ENCODE assay signal across 22 cellular contexts in the genomic region with DNA sequence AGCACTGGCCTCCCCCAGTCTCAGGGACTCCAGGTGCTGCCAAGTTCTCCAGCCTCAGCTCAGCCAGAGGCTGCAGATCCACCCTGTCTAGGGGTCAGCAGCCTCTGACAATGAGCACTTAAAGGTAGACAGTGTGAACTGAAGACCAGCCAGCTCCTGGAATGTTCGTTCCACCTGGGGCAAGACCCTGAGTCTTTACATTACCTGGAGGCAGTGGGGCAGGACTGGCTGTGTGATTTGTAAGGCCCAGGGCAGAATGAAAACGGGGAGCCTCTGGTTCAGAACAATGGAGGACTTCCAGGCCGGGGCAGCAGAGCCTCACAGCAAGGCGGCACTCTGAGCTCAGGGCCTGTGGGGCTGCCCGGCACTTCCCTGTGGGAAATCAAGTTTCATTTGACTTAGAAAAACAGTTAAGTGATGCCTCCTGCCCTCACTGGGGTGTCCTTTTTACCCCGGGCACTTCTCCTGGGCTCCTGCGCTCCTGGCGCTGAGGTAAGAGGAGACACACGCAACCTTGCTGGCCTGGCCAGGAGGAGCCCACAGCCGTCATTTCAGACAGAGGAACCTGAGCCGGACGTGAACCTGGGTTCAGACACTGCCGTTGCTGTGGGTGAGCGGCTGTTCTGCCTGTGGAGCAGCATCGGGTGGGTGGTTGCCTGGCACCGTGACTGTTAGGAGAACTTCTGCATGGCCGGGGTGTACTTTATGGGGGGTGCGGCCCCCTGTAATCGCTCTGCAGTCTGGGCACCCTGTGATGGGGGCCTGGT.
"Had no signal": no experiment of that assay in that cellular context is flagged by ENCODE, and none has a peak within 500 bp of the region (broad histone marks: within the 10 kb centered on the region; RNA-seq: fewer than 3 reads in every experiment).

No MANE protein-coding gene starts in this region.

- H3K9me3 Mint-ChIP-seq: activated T-helper 17 cell treated with anti-CD3 and anti-CD28 coated beads, Interleukin-2, amount 50 U/mL, for 72 hours; nephron; T-helper 2 cell treated with Interferon-gamma antibody and Interleukin-4, amounts not matched to agents 5 μg/mL and 100 μg/mL, for 36 hours had no signal

- H3K27me3 ChIP-seq: brain microvascular endothelial cell, esophagus squamous epithelium, tibial nerve, vagina had no signal

- H3K9ac ChIP-seq: SK-N-SH had no signal

- H3K9me3 ChIP-seq: esophagus squamous epithelium, SK-N-SH, tibial nerve, vagina had no signal

- H3K4me1 ChIP-seq: vagina had no signal

- ATAC-seq: activated T-helper 17 cell treated with anti-CD3 and anti-CD28 coated beads, Interleukin-2, amount 50 U/mL, for 72 hours; left lobe of liver had no signal

- FAIRE-seq: endothelial cell of umbilical vein, TTC549 had no signal

- H3K4me2 ChIP-seq: SK-N-SH had no signal

- H3K36me3 ChIP-seq: brain microvascular endothelial cell, esophagus squamous epithelium, tibial nerve, vagina had no signal

- H3K4me3 Mint-ChIP-seq: activated T-helper 17 cell treated with anti-CD3 and anti-CD28 coated beads, Interleukin-2, amount 50 U/mL, for 72 hours; nephron; T-helper 2 cell treated with Interferon-gamma antibody and Interleukin-4, amounts not matched to agents 5 μg/mL and 100 μg/mL, for 36 hours had no signal

- H3K27ac Mint-ChIP-seq: activated T-helper 17 cell treated with anti-CD3 and anti-CD28 coated beads, Interleukin-2, amount 50 U/mL, for 72 hours; nephron; T-helper 2 cell treated with Interferon-gamma antibody and Interleukin-4, amounts not matched to agents 5 μg/mL and 100 μg/mL, for 36 hours had no signal

- H3K27me3 Mint-ChIP-seq: activated T-helper 17 cell treated with anti-CD3 and anti-CD28 coated beads, Interleukin-2, amount 50 U/mL, for 72 hours had no signal

- H3K4me1 Mint-ChIP-seq: activated T-helper 17 cell treated with anti-CD3 and anti-CD28 coated beads, Interleukin-2, amount 50 U/mL, for 72 hours had no signal

- H3K27ac ChIP-seq: brain microvascular endothelial cell, coronary artery, tibial nerve, vagina had no signal

- H3K4me3 ChIP-seq: coronary artery, esophagus squamous epithelium, tibial nerve, vagina had no signal

- DNase-seq: activated CD4-positive, alpha-beta T cell treated with anti-CD3 and anti-CD28 coated beads, Interleukin-2, amount 50 U/mL, for 4 hours; activated naive CD4-positive, alpha-beta T cell; activated T-cell treated with anti-CD3 and anti-CD28 coated beads, Interleukin-2, amount 50 U/mL, for 1 hour; brain microvascular endothelial cell; effector CD4-positive, alpha-beta T cell; esophagus squamous epithelium; mammary epithelial cell; midbrain; SK-N-SH; stimulated activated CD4-positive, alpha-beta T cell treated with anti-CD3 and anti-CD28 coated beads, Interleukin-12 subunit alpha, Interleukin-12 subunit beta, amount 100 ng/mL, for 4 hours; stimulated activated CD4-positive, alpha-beta T cell treated with anti-CD3 and anti-CD28 coated beads, Interleukin-1b, Interleukin-23, amount 100 ng/mL, for 48 hours; stimulated activated CD8-positive, alpha-beta memory T cell treated with anti-CD3 and anti-CD28 coated beads, Interleukin-4, amount 100 ng/mL, for 48 hours; stimulated activated naive CD4-positive, alpha-beta T cell treated with Interleukin-2 at 50 U/mL for 16 hours had no signal
